8 cellular contexts compared by ENCODE assay signal in the genomic region with DNA sequence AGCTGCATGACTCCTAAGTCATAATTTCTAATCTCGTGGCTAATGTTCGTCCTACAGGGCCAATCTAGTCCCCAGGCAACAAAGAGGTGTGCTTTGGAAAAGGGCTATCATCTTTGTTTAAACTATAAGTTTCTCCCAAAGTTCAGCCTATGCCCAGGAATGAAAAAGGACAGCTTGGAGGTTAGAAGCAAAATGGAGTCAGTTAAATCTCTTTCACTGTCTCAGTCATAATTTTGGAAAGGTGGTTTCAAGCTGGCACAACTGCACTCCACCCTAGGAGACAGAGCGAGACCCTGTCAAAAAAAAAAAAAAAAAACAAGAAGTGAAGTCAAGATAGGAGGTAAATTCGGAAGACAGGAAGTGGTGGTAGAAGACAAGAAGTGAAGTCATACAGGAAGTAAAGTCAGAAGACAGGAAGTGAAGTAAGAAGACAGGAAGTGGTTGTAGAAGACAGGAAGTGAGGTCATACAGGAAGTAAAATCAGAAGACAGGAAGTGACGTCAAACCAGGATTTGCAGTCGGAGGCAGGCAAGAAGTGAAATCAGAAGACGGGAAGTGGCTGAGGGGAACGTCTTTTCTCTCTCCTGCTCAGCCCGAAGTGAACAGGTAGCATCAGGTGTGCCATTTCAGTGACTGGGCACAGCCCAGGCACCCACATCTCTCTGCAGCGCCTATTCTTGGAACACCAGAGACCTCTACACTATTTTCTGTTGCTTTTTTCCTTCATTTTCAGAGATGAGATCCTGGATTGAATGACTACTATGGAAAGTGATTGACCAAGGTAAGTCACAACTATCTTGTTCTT. TPM values are rescaled to one million over a fixed set of nuclear protein-coding genes. Genes with fewer than 3 reads are reported as not detected.
DNase-seq lines count a peak whose midpoint lies in the region; ATAC-seq and TF ChIP-seq lines count a peak whose summit lies in the region.

No MANE protein-coding gene starts in this region.

- peak; percentile 98 for DNase-seq in SIG-M5 treated with dmso at 0.1 percent for 504 hours (lab: John Stamatoyannopoulos, UW; ENCODE audit: unreplicated experiment)
- peak; percentile 66 for DNase-seq in activated naive CD4-positive, alpha-beta T cell treated with anti-CD3 and anti-CD28 coated beads for 36 hours
- peak; percentile 25 for DNase-seq in iPS DF 4.7 (ENCODE audit: extremely low read depth, low spot score)
- DNase-seq in stimulated activated CD4-positive, alpha-beta T cell treated with anti-CD3 and anti-CD28 coated beads, Interleukin-12 subunit alpha, Interleukin-12 subunit beta, amount 100 ng/mL, for 48 hours (ENCODE audit: low read depth in 2 of 3, low spot score in 1 of 3), result peak; percentile 3 to 56 (median 23)
- no peak for DNase-seq in occipital lobe (lab: John Stamatoyannopoulos, UW)
- no peak for DNase-seq in uterus

- peak overlapping the region; percentile 81 for H3K4me3 Mint-ChIP-seq in activated naive CD4-positive, alpha-beta T cell treated with anti-CD3 and anti-CD28 coated beads for 36 hours

- H3K27me3 ChIP-seq in HUES6 (ENCODE audit: control insufficient read depth, insufficient read depth, low read length) (no peaks in the 10 kb centered on the region), uterus (no peaks in the 10 kb centered on the region)

- H3K27me3 Mint-ChIP-seq in activated naive CD4-positive, alpha-beta T cell treated with anti-CD3 and anti-CD28 coated beads for 36 hours (ENCODE audit: low read depth), result peaks cover 18% of the 10 kb centered on the region

- TF ChIP-seq CTCF in uterus (IDR thresholded peaks at IDR 0.05), result no peak

- peak overlapping the region; percentile 77 for H3K27ac Mint-ChIP-seq in activated naive CD4-positive, alpha-beta T cell treated with anti-CD3 and anti-CD28 coated beads for 36 hours

- TF ChIP-seq POLR2A in uterus (IDR thresholded peaks at IDR 0.05), result no peak

- H3K9me3 Mint-ChIP-seq in activated naive CD4-positive, alpha-beta T cell treated with anti-CD3 and anti-CD28 coated beads for 36 hours, result peaks cover 41% of the 10 kb centered on the region

- H3K36me3 Mint-ChIP-seq in activated naive CD4-positive, alpha-beta T cell treated with anti-CD3 and anti-CD28 coated beads for 36 hours (ENCODE audit: low read depth), result peaks cover 39% of the 10 kb centered on the region

- H3K9me3 ChIP-seq in HUES6 (ENCODE audit: control insufficient read depth, insufficient read depth, low read depth, low read length), result no peaks in the 10 kb centered on the region; the same call in 1 of the 2 replicates
- H3K9me3 ChIP-seq in uterus, result peaks cover 2 to 6% of the 10 kb centered on the region in 2 donors

- peak; percentile 68 for ATAC-seq in GM18511 (IDR thresholded peaks at IDR 0.05; ENCODE audit: unreplicated experiment)

- intact Hi-C loops in activated naive CD4-positive, alpha-beta T cell treated with anti-CD3 and anti-CD28 coated beads for 36 hours (cut with micrococcal nuclease), result loop anchor here (2.0 to 10.0 kb wide), 3 partner anchors 57 to 1389 kb away; a partner anchor contains a TSS
- intact Hi-C loops in uterus (cut with DNase I; ENCODE audit: low total_unique reads), result no loop called here

- H3K36me3 ChIP-seq in HUES6 (ENCODE audit: control insufficient read depth, insufficient read depth, low read length), result peaks cover 31% of the 10 kb centered on the region
- no peaks in the 10 kb centered on the region for H3K36me3 ChIP-seq in uterus

- CTCF ChIA-PET in activated naive CD4-positive, alpha-beta T cell treated with anti-CD3 and anti-CD28 coated beads for 36 hours (lab: Charles Lee), result interaction anchor here (0.7 kb wide), 1 partner anchor 1201 kb away, joined by 3 read pairs; no protein-coding TSS in a partner anchor

- H3K4me1 ChIP-seq in HUES6 (ENCODE audit: control insufficient read depth, insufficient read depth, low read length) (0 out of 2 replicates have a peak, but pooled peaks cover 7% of the 10 kb centered on the region), uterus (no peaks in the 10 kb centered on the region)

- H3K9ac ChIP-seq in HUES6 (ENCODE audit: low read length), result peak overlapping the region; percentile 73

- H3K27ac ChIP-seq in HUES6 (ENCODE audit: low read depth, low read length) (peak overlapping the region; percentile 47; the same call in 1 of the 2 replicates), uterus (no peak overlapping the region)

- H3K4me3 ChIP-seq in HUES6 (ENCODE audit: low read depth, low read length), result peak overlapping the region; percentile 74
- no peak overlapping the region for H3K4me3 ChIP-seq in uterus

- H3K4me1 Mint-ChIP-seq in activated naive CD4-positive, alpha-beta T cell treated with anti-CD3 and anti-CD28 coated beads for 36 hours (ENCODE audit: low read depth), result peaks cover 23% of the 10 kb centered on the region

RNA-seq across cellular contexts. Expression of a gene that starts 32.2 kb away (rescaled TPM):
- not detected for total RNA-seq in activated naive CD4-positive, alpha-beta T cell treated with anti-CD3 and anti-CD28 coated beads for 36 hours
- 0.47 TPM for total RNA-seq in occipital lobe
- under 1 TPM in 2 of 4 donors, not detected in 2; 0.28 to 0.85 TPM for total RNA-seq in uterus

RNA-seq across cellular contexts. Expression of a gene that starts 39.7 kb away (rescaled TPM):
- total RNA-seq in activated naive CD4-positive, alpha-beta T cell treated with anti-CD3 and anti-CD28 coated beads for 36 hours, result 1 to 10 TPM; 5.5 TPM
- total RNA-seq in occipital lobe (2.0 TPM), uterus (1 to 10 TPM in 2 of 4 donors, not detected in 2; 1.2 to 8.4 TPM)

RNA-seq across cellular contexts. Expression of a gene that starts 57.1 kb away (rescaled TPM):
- 1 to 10 TPM; 8.7 to 8.9 TPM for total RNA-seq in activated naive CD4-positive, alpha-beta T cell treated with anti-CD3 and anti-CD28 coated beads for 36 hours
- total RNA-seq in occipital lobe (15.0 TPM), uterus (10 to 100 TPM in 3 of 4 donors, 1 to 10 TPM in 1; 2.6 to 48.7 (median 17.1) TPM)

RNA-seq across cellular contexts. Expression of a gene that starts 58.6 kb away (rescaled TPM):
- total RNA-seq in activated naive CD4-positive, alpha-beta T cell treated with anti-CD3 and anti-CD28 coated beads for 36 hours, result not detected
- total RNA-seq in occipital lobe (not detected), uterus (1 to 10 TPM in 1 of 4 donors, not detected in 3; 1.4 TPM)

Comparison
In these comparisons a context has a peak if more than half of its experiments do, and no peak if none do; other contexts are left out.
1. DNase-seq: peak in SIG-M5 treated with dmso at 0.1 percent for 504 hours (single experiment), activated naive CD4-positive, alpha-beta T cell treated with anti-CD3 and anti-CD28 coated beads for 36 hours (single experiment), iPS DF 4.7 (single experiment) and stimulated activated CD4-positive, alpha-beta T cell treated with anti-CD3 and anti-CD28 coated beads, Interleukin-12 subunit alpha, Interleukin-12 subunit beta, amount 100 ng/mL, for 48 hours (3 of 3); none in occipital lobe (single experiment) and uterus (0 of 2).